Comparison of ENCODE assay signal across 10 cellular contexts in genomic region chr3:66473181-66473580, GRCh38. TPM values are rescaled to one million over a fixed set of nuclear protein-coding genes. Genes with fewer than 3 reads are reported as not detected.
DNase-seq lines count a peak whose midpoint lies in the region; ATAC-seq and TF ChIP-seq lines count a peak whose summit lies in the region.
"Had no signal": no experiment of that assay in that cellular context is flagged by ENCODE, and none has a peak within 500 bp of the region (broad histone marks: within the 10 kb centered on the region; RNA-seq: fewer than 3 reads in every experiment).

No MANE protein-coding gene starts in this region.

- no peak for TF ChIP-seq CTCF in MCF 10A (IDR thresholded peaks at IDR 0.05; ENCODE audit: unreplicated experiment)
- TF ChIP-seq CTCF in thyroid gland (IDR thresholded peaks at IDR 0.05), result no peak

- no peak for ATAC-seq in naive thymus-derived CD4-positive, alpha-beta T cell
- no peak for ATAC-seq in GM21381 (IDR thresholded peaks at IDR 0.05; ENCODE audit: unreplicated experiment)
- ATAC-seq in activated CD4-positive, CD25-positive, alpha-beta regulatory T cell treated with anti-CD3 and anti-CD28 coated beads, Interleukin-2, amount 50 U/mL, for 24 hours, result no peak

- peaks cover 98% of the 10 kb centered on the region for H4K20me1 ChIP-seq in BLaER1

- no TSS peak for BruUV-seq in MCF 10A (replicated peaks; lab: Mats Ljungman, UMichigan)

- H3K9me3 Mint-ChIP-seq in IgD-negative memory B cell, result peaks cover 0 to 2% (median 0%) of the 10 kb centered on the region in 3 donors
- no peaks in the 10 kb centered on the region for H3K9me3 Mint-ChIP-seq in MCF 10A (ENCODE audit: unreplicated experiment)
- peaks cover 0 to 3% (median 0%) of the 10 kb centered on the region in 11 donors for H3K9me3 Mint-ChIP-seq in naive thymus-derived CD4-positive, alpha-beta T cell

- H3K27me3 ChIP-seq in BLaER1, result no peaks in the 10 kb centered on the region
- H3K27me3 ChIP-seq in naive thymus-derived CD4-positive, alpha-beta T cell (ENCODE audit: control insufficient read depth in 2 of 2, insufficient read depth in 2 of 2, low read length in 2 of 2), result no peaks in the 10 kb centered on the region
- no peaks in the 10 kb centered on the region for H3K27me3 ChIP-seq in thyroid gland

- DNase-seq in MCF 10A (ENCODE audit: unreplicated experiment) (no peak), NK-92 (lab: John Stamatoyannopoulos, UW; ENCODE audit: unreplicated experiment) (no peak), thyroid gland (no peak)
- no peak for DNase-seq in naive thymus-derived CD4-positive, alpha-beta T cell
- DNase-seq: NCI-H748 treated with DMSO at 0.1 percent for 48 hours, posterior cingulate gyrus had no signal

- H3K4me1 ChIP-seq in BLaER1 (peaks cover 100% of the 10 kb centered on the region), thyroid gland (peaks cover 26 to 58% of the 10 kb centered on the region in 2 donors)
- peaks cover 8 to 27% of the 10 kb centered on the region in 2 donors for H3K4me1 ChIP-seq in naive thymus-derived CD4-positive, alpha-beta T cell (ENCODE audit: control insufficient read depth in 2 of 2, insufficient read depth in 2 of 2, low read length in 2 of 2)

- WGBS in thyroid gland, 2 donors, result 79 to 80% methylated on average over 4 of the region's 4 CpGs

- H3K27ac Mint-ChIP-seq in IgD-negative memory B cell (no peak overlapping the region), MCF 10A (ENCODE audit: low read depth, unreplicated experiment) (peak overlapping the region; percentile 76)
- H3K27ac Mint-ChIP-seq in naive thymus-derived CD4-positive, alpha-beta T cell, result peak overlapping the region in 3 of 9 donors; percentile 24 to 88 (median 35)

- intact Hi-C loops in MCF 10A (cut with micrococcal nuclease) (loop anchor here (2.0 kb wide), 1 partner anchor 28 kb away; the partner anchor contains the start of gene LRIG1), thyroid gland (cut with DNase I) (no loop called here)
- intact Hi-C loops in naive thymus-derived CD4-positive, alpha-beta T cell (cut with micrococcal nuclease), result loop anchor here in 1 of 2 donors (2.0 kb wide), 1 partner anchor 170 kb away; no protein-coding TSS in a partner anchor

- POLR2A ChIA-PET in MCF 10A (lab: Yijun Ruan, JAX), result interaction anchor here (0.7 to 1.2 kb wide), 4 partner anchors 13 to 51 kb away, joined by 3 to 5 read pairs (median 4); no protein-coding TSS in a partner anchor
- POLR2A ChIA-PET in naive thymus-derived CD4-positive, alpha-beta T cell (lab: Charles Lee), result interaction anchor here (0.5 to 1.6 kb wide), 2 partner anchors 9 to 20 kb away, joined by 3 to 6 read pairs; no protein-coding TSS in a partner anchor

- CTCF ChIA-PET in MCF 10A (lab: Yijun Ruan, JAX), result interaction anchor here (0.6 to 1.9 kb wide), 5 partner anchors 10 to 349 kb away, joined by 3 to 7 read pairs (median 3); no protein-coding TSS in a partner anchor
- CTCF ChIA-PET in naive thymus-derived CD4-positive, alpha-beta T cell (lab: Charles Lee), result no interaction called here

- H3K36me3 Mint-ChIP-seq in IgD-negative memory B cell (no peaks in the 10 kb centered on the region), MCF 10A (ENCODE audit: insufficient read depth, unreplicated experiment) (no peaks in the 10 kb centered on the region)
- peaks cover 0 to 16% (median 4%) of the 10 kb centered on the region in 5 donors for H3K36me3 Mint-ChIP-seq in naive thymus-derived CD4-positive, alpha-beta T cell

- TF ChIP-seq POLR2A in thyroid gland (IDR thresholded peaks at IDR 0.05), result no peak

- H3K4me3 ChIP-seq in BLaER1 (peak overlapping the region; percentile 29; the same call in 1 of the 2 replicates), thyroid gland (replicated peaks in 1 of 3) (no peak overlapping the region)
- H3K4me3 ChIP-seq in naive thymus-derived CD4-positive, alpha-beta T cell (ENCODE audit: low read length), result peak overlapping the region; percentile 19

- H3K27me3 Mint-ChIP-seq in IgD-negative memory B cell (peaks cover 16% of the 10 kb centered on the region), MCF 10A (ENCODE audit: insufficient read depth, unreplicated experiment) (no peaks in the 10 kb centered on the region)
- no peaks in the 10 kb centered on the region for H3K27me3 Mint-ChIP-seq in naive thymus-derived CD4-positive, alpha-beta T cell

- peak overlapping the region; percentile 80 for H3K4me2 ChIP-seq in BLaER1

- H3K9ac ChIP-seq in BLaER1, result peak overlapping the region; percentile 51

- H3K4me3 Mint-ChIP-seq in IgD-negative memory B cell, result peak overlapping the region in 3 of 4 donors; percentile 2 to 80 (median 37)
- no peak overlapping the region for H3K4me3 Mint-ChIP-seq in MCF 10A (ENCODE audit: unreplicated experiment)
- peak overlapping the region in 9 of 10 donors; percentile 2 to 70 (median 41) for H3K4me3 Mint-ChIP-seq in naive thymus-derived CD4-positive, alpha-beta T cell

- H3K27ac ChIP-seq in BLaER1 (peak overlapping the region; percentile 67), thyroid gland (no peak overlapping the region)
- no peak overlapping the region for H3K27ac ChIP-seq in naive thymus-derived CD4-positive, alpha-beta T cell (ENCODE audit: low read depth, low read length)

- peaks cover 5% of the 10 kb centered on the region; the same call in 1 of the 2 replicates for H3K36me3 ChIP-seq in BLaER1
- no peaks in the 10 kb centered on the region for H3K36me3 ChIP-seq in naive thymus-derived CD4-positive, alpha-beta T cell (ENCODE audit: control insufficient read depth in 2 of 3, insufficient read depth in 3 of 3, low read length in 3 of 3)
- no peaks in the 10 kb centered on the region for H3K36me3 ChIP-seq in thyroid gland

- H3K9me3 ChIP-seq in BLaER1 (no peaks in the 10 kb centered on the region), thyroid gland (no peaks in the 10 kb centered on the region)
- no peaks in the 10 kb centered on the region for H3K9me3 ChIP-seq in naive thymus-derived CD4-positive, alpha-beta T cell (ENCODE audit: control insufficient read depth in 2 of 3, low read length in 3 of 3)

- H3K4me1 Mint-ChIP-seq in IgD-negative memory B cell (peaks cover 13 to 28% (median 25%) of the 10 kb centered on the region in 3 donors), MCF 10A (ENCODE audit: insufficient read depth, unreplicated experiment) (peaks cover 8% of the 10 kb centered on the region)
- H3K4me1 Mint-ChIP-seq in naive thymus-derived CD4-positive, alpha-beta T cell, result peaks cover 13 to 44% (median 34%) of the 10 kb centered on the region in 7 donors

RNA-seq across cellular contexts. Expression of gene LRIG1, which starts 27.6 kb away (rescaled TPM):
- polyA plus RNA-seq in IgD-negative memory B cell, result 10.6 TPM
- 15.2 and 17.2 TPM in 2 replicates for total RNA-seq in MCF 10A (2022)
- total RNA-seq in naive thymus-derived CD4-positive, alpha-beta T cell, result 10 to 100 TPM; 28.5 to 46.3 (median 34.4) TPM
- 10 to 100 TPM; 14.5 to 35.2 TPM for polyA plus RNA-seq in naive thymus-derived CD4-positive, alpha-beta T cell
- total RNA-seq in thyroid gland, result 10 to 100 TPM; 45.8 to 69.7 (median 61.7) TPM

Comparison
In these comparisons a context has a peak if more than half of its experiments do, and no peak if none do; other contexts are left out.
1. H3K4me3 ChIP-seq: peak in BLaER1 (single experiment) and naive thymus-derived CD4-positive, alpha-beta T cell (single experiment); none in thyroid gland (0 of 3).